Comparison of ENCODE assay signal across 24 cellular contexts in the genomic region with DNA sequence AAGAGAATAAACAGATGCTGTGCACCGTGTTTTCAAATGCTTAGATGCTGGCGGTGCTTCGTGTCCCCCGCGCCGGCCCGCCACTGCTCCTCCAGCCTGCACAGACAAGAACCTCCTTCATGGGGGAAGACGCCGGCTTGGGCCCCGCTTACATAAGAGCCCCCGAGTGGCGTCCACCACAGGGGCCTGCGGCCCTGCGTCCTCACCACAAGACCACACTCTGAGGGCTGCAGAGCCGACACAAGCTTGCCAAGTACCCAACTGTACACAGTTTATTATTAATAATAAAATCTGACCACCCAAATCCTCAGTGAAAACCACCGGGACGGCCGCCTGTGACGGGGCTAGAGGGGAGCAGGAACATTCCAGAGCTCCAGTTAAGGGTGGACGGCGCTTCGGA.
DNase-seq lines count a peak whose midpoint lies in the region; ATAC-seq, FAIRE-seq and TF ChIP-seq lines count a peak whose summit lies in the region.
"Had no signal": no experiment of that assay in that cellular context is flagged by ENCODE, and none has a peak within 500 bp of the region (broad histone marks: within the 10 kb centered on the region; RNA-seq: fewer than 3 reads in every experiment).

No MANE protein-coding gene starts in this region.

- ATAC-seq in Right ventricle myocardium superior (ENCODE audit: poor library complexity) (no peak), aorta (ENCODE audit: low FRiP score) (no peak)

- DNase-seq in left ventricle myocardium inferior: peak; percentile 4
- DNase-seq in Right ventricle myocardium superior: no peak
- DNase-seq in kidney: peak; percentile 69
- DNase-seq in posterior vena cava (ENCODE audit: low spot score): peak; percentile 62
- peak; percentile 24 to 48 for DNase-seq in aorta
- no peak for DNase-seq in COLO829 (ENCODE audit: low spot score)
- DNase-seq in H54 (ENCODE audit: insufficient read length, low spot score): no peak
- DNase-seq: activated CD4-positive, alpha-beta T cell treated with anti-CD3 and anti-CD28 coated beads, Interleukin-2, amount 50 U/mL, for 4 hours; activated CD8-positive, alpha-beta memory T cell treated with anti-CD3 and anti-CD28 coated beads, Interleukin-2, amount 50 U/mL, for 48 hours; DMS153; mesenchymal stem cell; NCI-H1048; NCI-H187 treated with DMSO at 0.1 percent for 48 hours; NCI-H524 treated with DMSO at 0.1 percent for 48 hours; PC-9; SIG-M5; stimulated activated CD4-positive, alpha-beta T cell treated with anti-CD3 and anti-CD28 coated beads, Interleukin-2, amount 100 ng/mL, for 24 hours; SW 1271; T-helper 9 cell; trophoblast cell had no signal

- intact Hi-C loops in left ventricle myocardium inferior (cut with micrococcal nuclease): no loop called here
- intact Hi-C loops in Right ventricle myocardium superior (cut with DNase I): no loop called here
- intact Hi-C loops in kidney (cut with DNase I): no loop called here
- intact Hi-C loops in posterior vena cava (cut with DNase I): no loop called here
- intact Hi-C loops in aorta (cut with DNase I): no loop called here

- H3K9me3 ChIP-seq in left ventricle myocardium inferior (replicated peaks) (peaks cover 31% of the 10 kb centered on the region), kidney (ENCODE audit: control insufficient read depth in 1 of 2, low read length in 2 of 2) (peaks cover 8 to 10% of the 10 kb centered on the region in 2 donors), aorta (ENCODE audit: control insufficient read depth, low read length) (no peaks in the 10 kb centered on the region)
- H3K9me3 ChIP-seq: neutrophil had no signal

- H3K27me3 ChIP-seq in left ventricle myocardium inferior (ENCODE audit: low read depth): no peaks in the 10 kb centered on the region
- H3K27me3 ChIP-seq in aorta (ENCODE audit: control insufficient read depth in 1 of 2, insufficient read depth in 2 of 2, low read length in 1 of 2): no peaks in the 10 kb centered on the region
- H3K27me3 ChIP-seq: neutrophil had no signal

- peaks cover 26% of the 10 kb centered on the region for H3K4me1 ChIP-seq in left ventricle myocardium inferior
- no peaks in the 10 kb centered on the region for H3K4me1 ChIP-seq in kidney (ENCODE audit: control insufficient read depth in 1 of 2, insufficient read depth in 1 of 2, low read depth in 1 of 2, low read length in 2 of 2)
- no peaks in the 10 kb centered on the region for H3K4me1 ChIP-seq in aorta (ENCODE audit: control insufficient read depth in 1 of 2, insufficient read depth in 2 of 2, low read length in 2 of 2)

- H3K9ac ChIP-seq in kidney (ENCODE audit: low read length in 2 of 2): no peak overlapping the region

- WGBS in aorta, 2 donors: 97 to 98% methylated on average over 22 of the region's 22 CpGs

- H3K36me3 ChIP-seq in left ventricle myocardium inferior: peaks cover 23% of the 10 kb centered on the region
- H3K36me3 ChIP-seq in kidney (ENCODE audit: control insufficient read depth in 1 of 2, insufficient read depth in 2 of 2, low read length in 2 of 2): peaks cover 0 to 13% of the 10 kb centered on the region in 2 donors
- H3K36me3 ChIP-seq in aorta (ENCODE audit: control insufficient read depth in 1 of 2, insufficient read depth in 2 of 2, low read length in 1 of 2): no peaks in the 10 kb centered on the region

- H3K27ac ChIP-seq in left ventricle myocardium inferior (replicated peaks): no peak overlapping the region
- H3K27ac ChIP-seq in kidney (ENCODE audit: low read depth in 2 of 2, low read length in 2 of 2): no peak overlapping the region
- H3K27ac ChIP-seq in aorta (ENCODE audit: low read depth in 1 of 2, low read length in 2 of 2): no peak overlapping the region
- H3K27ac ChIP-seq: neutrophil, PC-9 had no signal

- no peak for TF ChIP-seq CTCF in left ventricle myocardium inferior (IDR thresholded peaks at IDR 0.05; ENCODE audit: borderline replicate concordance)
- no peak for TF ChIP-seq CTCF in kidney (IDR thresholded peaks at IDR 0.05; ENCODE audit: borderline replicate concordance, extremely low read depth, insufficient read depth)

- TF ChIP-seq POLR2A in H54 (IDR thresholded peaks at IDR 0.05; ENCODE audit: low read depth, low read length): no peak

- H3K4me3 ChIP-seq in left ventricle myocardium inferior (no peak overlapping the region), kidney (ENCODE audit: low read length in 2 of 2) (no peak overlapping the region), aorta (ENCODE audit: low read length in 2 of 2) (no peak overlapping the region)
- H3K4me3 ChIP-seq: PC-9, smooth muscle cell had no signal

- no peak for FAIRE-seq in kidney (lab: Jason Lieb, UNC)
- no peak for FAIRE-seq in H54 (lab: Jason Lieb, UNC)
- FAIRE-seq: endothelial cell of umbilical vein, islet of Langerhans had no signal

Comparison
In these comparisons a context has a peak if more than half of its experiments do, and no peak if none do; other contexts are left out.
1. DNase-seq: peak in left ventricle myocardium inferior (single experiment), kidney (single experiment), posterior vena cava (single experiment) and aorta (2 of 2); none in Right ventricle myocardium superior (single experiment), COLO829 (single experiment) and H54 (single experiment).